ENCODE assay signal across 8 cellular contexts in the genomic region with DNA sequence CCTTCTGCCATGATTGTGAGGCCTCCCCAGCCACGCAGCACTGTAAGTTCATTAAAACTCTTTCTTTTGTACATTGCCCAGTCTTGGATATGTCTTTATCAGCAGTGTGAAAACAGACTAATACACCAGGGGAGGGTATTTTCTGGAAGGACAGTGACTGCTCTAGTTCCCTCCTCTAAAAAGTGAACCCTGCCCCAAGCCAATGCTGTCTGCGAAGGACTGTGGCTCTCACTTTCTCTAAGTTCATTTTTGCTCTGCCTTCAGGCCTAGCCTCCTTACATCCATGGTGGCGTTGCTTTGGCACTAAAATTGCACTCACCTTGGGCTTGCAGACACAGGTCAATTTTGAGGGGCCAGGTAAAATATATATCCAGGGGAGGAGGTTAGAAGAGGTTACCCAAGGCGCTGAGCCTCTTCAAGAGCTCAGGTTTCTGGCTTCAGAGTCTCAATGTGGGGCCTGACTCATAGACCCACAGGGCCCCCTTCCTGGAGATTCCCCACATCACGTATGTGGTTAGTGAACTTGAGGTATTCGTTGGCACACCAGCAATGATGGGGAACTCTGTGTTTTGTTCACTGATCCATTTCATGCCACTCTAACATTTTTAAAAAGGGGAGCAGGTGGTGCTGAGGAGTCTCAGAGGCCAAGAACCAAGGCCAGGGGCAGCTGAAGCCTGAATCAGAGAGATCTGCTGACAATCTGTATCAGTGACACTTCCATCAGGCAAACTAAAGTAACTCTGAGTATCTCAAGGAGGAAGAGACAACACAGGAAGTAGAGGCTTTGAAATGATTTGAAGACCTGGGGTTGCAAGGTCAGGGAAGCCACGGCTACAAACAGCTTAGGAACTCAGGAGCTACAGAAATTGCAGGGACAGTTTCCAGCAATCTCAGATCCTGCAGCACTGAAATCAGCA.
DNase-seq lines count a peak whose midpoint lies in the region; ATAC-seq and TF ChIP-seq lines count a peak whose summit lies in the region.

No MANE protein-coding gene starts in this region.

- H3K9me3 ChIP-seq in Peyer's patch (no peaks in the 10 kb centered on the region), SK-N-SH (no peaks in the 10 kb centered on the region)

- TF ChIP-seq CTCF in Peyer's patch (IDR thresholded peaks at IDR 0.05): no peak
- no peak for TF ChIP-seq CTCF in SK-N-SH (IDR thresholded peaks at IDR 0.05)

- no peak overlapping the region for H3K9ac ChIP-seq in SK-N-SH

- TF ChIP-seq EP300 in SK-N-SH (IDR thresholded peaks at IDR 0.05; ENCODE audit: borderline replicate concordance in 1 of 2, low read depth in 1 of 2, low read length in 1 of 2): no peak

- no peaks in the 10 kb centered on the region for H3K36me3 ChIP-seq in Peyer's patch
- no peaks in the 10 kb centered on the region for H3K36me3 ChIP-seq in SK-N-SH (replicated peaks in 1 of 2; ENCODE audit: control insufficient read depth in 1 of 2, insufficient read depth in 2 of 2, low read length in 1 of 2)

- 3% methylated on average over 7 of the region's 7 CpGs for WGBS in SK-N-SH (ENCODE audit: low lambda C conversion rate)

- H2AFZ ChIP-seq in SK-N-SH (ENCODE audit: low read depth): no peak overlapping the region

- TF ChIP-seq POLR2A in Peyer's patch (IDR thresholded peaks at IDR 0.05): no peak

- H3F3A ChIP-seq in SK-N-SH (replicated peaks; ENCODE audit: insufficient read depth): no peaks in the 10 kb centered on the region

- TF ChIP-seq RAD21 in SK-N-SH (IDR thresholded peaks at IDR 0.05; ENCODE audit: low read length): no peak

- H4K20me1 ChIP-seq in SK-N-SH (ENCODE audit: insufficient read depth): no peaks in the 10 kb centered on the region

- POLR2A ChIA-PET in SK-N-SH (lab: Yijun Ruan, JAX): no interaction called here

- H3K4me1 ChIP-seq in Peyer's patch: no peaks in the 10 kb centered on the region
- no peaks in the 10 kb centered on the region for H3K4me1 ChIP-seq in SK-N-SH (ENCODE audit: control insufficient read depth in 1 of 2, insufficient read depth in 2 of 2, low read depth in 1 of 2, low read length in 1 of 2)

- CTCF ChIA-PET in SK-N-SH (lab: Yijun Ruan, JAX): no interaction called here

- DNase-seq in Peyer's patch: peak in 2 of 3 donors; percentile 29 to 49
- DNase-seq in activated T-helper 9 cell treated with anti-CD3 and anti-CD28 coated beads, Interleukin-2, amount 50 U/mL, for 16 hours (ENCODE audit: low read depth): peak; percentile 25
- DNase-seq in stimulated activated CD4-positive, alpha-beta T cell treated with anti-CD3 and anti-CD28 coated beads, TNF-alpha, amount 100 ng/mL, for 48 hours (ENCODE audit: low read depth in 3 of 3): peak; percentile 27 to 56 (median 27)
- DNase-seq in SK-N-SH: no peak
- no peak for DNase-seq in dermis blood vessel endothelial cell
- DNase-seq in NCI-H187 treated with DMSO at 0.1 percent for 48 hours (lab: John Stamatoyannopoulos, UW): no peak
- no peak for DNase-seq in NCI-H2196 treated with DMSO at 0.1 percent for 48 hours (lab: John Stamatoyannopoulos, UW; ENCODE audit: unreplicated experiment)

- ATAC-seq in GM19023 (IDR thresholded peaks at IDR 0.05; ENCODE audit: unreplicated experiment): peak; percentile 77

- H3K27me3 ChIP-seq in Peyer's patch (no peaks in the 10 kb centered on the region), SK-N-SH (ENCODE audit: insufficient read depth) (no peaks in the 10 kb centered on the region)

- H3K4me3 ChIP-seq in Peyer's patch: no peak overlapping the region
- H3K4me3 ChIP-seq in SK-N-SH (ENCODE audit: low read depth in 2 of 2, low read length in 1 of 2): no peak overlapping the region

- no peak overlapping the region for H3K4me2 ChIP-seq in SK-N-SH

- no peaks in the 10 kb centered on the region for H3K9me2 ChIP-seq in SK-N-SH

- H3K27ac ChIP-seq in Peyer's patch (peak overlapping the region in 1 of 4 donors; percentile 15), SK-N-SH (ENCODE audit: low read depth in 2 of 2, low read length in 1 of 2) (no peak overlapping the region)

- H3K79me2 ChIP-seq in SK-N-SH (ENCODE audit: insufficient read depth): no peaks in the 10 kb centered on the region

TF ChIP-seq in SK-N-SH, 30 proteins besides CTCF, POLR2A, EP300 and RAD21:
- TF ChIP-seq RFX5 (IDR thresholded peaks at IDR 0.05; ENCODE audit: low read length) (no peak), TAF1 (IDR thresholded peaks at IDR 0.05; ENCODE audit: borderline replicate concordance, low read depth, low read length) (no peak), FOSL2 (IDR thresholded peaks at IDR 0.05; ENCODE audit: borderline replicate concordance, low read depth) (no peak), POLR2AphosphoS5 (IDR thresholded peaks at IDR 0.05; ENCODE audit: low read depth, low read length) (no peak), MXI1 (IDR thresholded peaks at IDR 0.05; ENCODE audit: low read depth, low read length) (no peak)
- TF ChIP-seq, protein P1, sequence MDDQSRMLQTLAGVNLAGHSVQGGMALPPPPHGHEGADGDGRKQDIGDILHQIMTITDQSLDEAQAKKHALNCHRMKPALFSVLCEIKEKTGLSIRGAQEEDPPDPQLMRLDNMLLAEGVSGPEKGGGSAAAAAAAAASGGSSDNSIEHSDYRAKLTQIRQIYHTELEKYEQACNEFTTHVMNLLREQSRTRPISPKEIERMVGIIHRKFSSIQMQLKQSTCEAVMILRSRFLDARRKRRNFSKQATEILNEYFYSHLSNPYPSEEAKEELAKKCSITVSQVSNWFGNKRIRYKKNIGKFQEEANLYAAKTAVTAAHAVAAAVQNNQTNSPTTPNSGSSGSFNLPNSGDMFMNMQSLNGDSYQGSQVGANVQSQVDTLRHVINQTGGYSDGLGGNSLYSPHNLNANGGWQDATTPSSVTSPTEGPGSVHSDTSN (IDR thresholded peaks at IDR 0.05): no peak
- TF ChIP-seq, protein P2, sequence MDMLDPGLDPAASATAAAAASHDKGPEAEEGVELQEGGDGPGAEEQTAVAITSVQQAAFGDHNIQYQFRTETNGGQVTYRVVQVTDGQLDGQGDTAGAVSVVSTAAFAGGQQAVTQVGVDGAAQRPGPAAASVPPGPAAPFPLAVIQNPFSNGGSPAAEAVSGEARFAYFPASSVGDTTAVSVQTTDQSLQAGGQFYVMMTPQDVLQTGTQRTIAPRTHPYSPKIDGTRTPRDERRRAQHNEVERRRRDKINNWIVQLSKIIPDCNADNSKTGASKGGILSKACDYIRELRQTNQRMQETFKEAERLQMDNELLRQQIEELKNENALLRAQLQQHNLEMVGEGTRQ (IDR thresholded peaks at IDR 0.05; ENCODE audit: borderline replicate concordance, low read depth, low read length): no peak

Comparison
In these comparisons a context has a peak if more than half of its experiments do, and no peak if none do; other contexts are left out.
1. DNase-seq: peak in Peyer's patch (2 of 3), activated T-helper 9 cell treated with anti-CD3 and anti-CD28 coated beads, Interleukin-2, amount 50 U/mL, for 16 hours (single experiment) and stimulated activated CD4-positive, alpha-beta T cell treated with anti-CD3 and anti-CD28 coated beads, TNF-alpha, amount 100 ng/mL, for 48 hours (3 of 3); none in SK-N-SH (single experiment), dermis blood vessel endothelial cell (single experiment), NCI-H187 treated with DMSO at 0.1 percent for 48 hours (single experiment) and NCI-H2196 treated with DMSO at 0.1 percent for 48 hours (single experiment).